ENCODE assay signal across 14 cellular contexts in genomic region chrX:44144491-44144890, GRCh38.
DNase-seq lines count a peak whose midpoint lies in the region; ATAC-seq, FAIRE-seq and TF ChIP-seq lines count a peak whose summit lies in the region.
"Had no signal": no experiment of that assay in that cellular context is flagged by ENCODE, and none has a peak within 500 bp of the region (broad histone marks: within the 10 kb centered on the region; RNA-seq: fewer than 3 reads in every experiment).

No MANE protein-coding gene starts in this region.

- H4K91ac ChIP-seq in H1 (replicated peaks; ENCODE audit: insufficient read length, low read length): no peak overlapping the region

- H3K79me1 ChIP-seq in H1 (ENCODE audit: low read depth, low read length): no peaks in the 10 kb centered on the region

- FAIRE-seq in H1 (lab: Jason Lieb, UNC): no peak
- FAIRE-seq: K562 had no signal

- CTCF ChIA-PET in H1 (lab: Charles Lee; ENCODE audit: partially characterized antibody): interaction anchor here (0.6 kb wide), 1 partner anchor 14 kb away, joined by 3 read pairs; no protein-coding TSS in a partner anchor

- H3K27me3 ChIP-seq in HAP-1 (ENCODE audit: low read depth) (no peaks in the 10 kb centered on the region), H1 (replicated peaks in 1 of 4; ENCODE audit: control insufficient read depth in 3 of 4, extremely low read depth in 1 of 4, insufficient read depth in 3 of 4, low read length in 3 of 4) (no peaks in the 10 kb centered on the region), neural cell (ENCODE audit: insufficient read depth, low read depth, low read length) (no peaks in the 10 kb centered on the region)

- no peaks in the 10 kb centered on the region for H4K20me1 ChIP-seq in H1 (replicated peaks in 1 of 2; ENCODE audit: control insufficient read depth in 1 of 2, insufficient read depth in 2 of 2, low read length in 2 of 2)
- no peaks in the 10 kb centered on the region for H4K20me1 ChIP-seq in neural cell (ENCODE audit: insufficient read depth)

- H3K14ac ChIP-seq in H1 (ENCODE audit: insufficient read length): no peak overlapping the region

- H3K79me2 ChIP-seq in H1 (ENCODE audit: control insufficient read depth in 1 of 2, insufficient read depth in 2 of 2, low read length in 2 of 2) (no peaks in the 10 kb centered on the region), neural cell (replicated peaks; ENCODE audit: insufficient read depth, low read length) (no peaks in the 10 kb centered on the region)

- no peak overlapping the region for H2BK5ac ChIP-seq in H1 (ENCODE audit: low read depth, low read length)

- no peaks in the 10 kb centered on the region for H3F3A ChIP-seq in neural cell (ENCODE audit: insufficient read depth, low read length, poor library complexity, severe bottlenecking)

- TF ChIP-seq EP300 in H1 (IDR thresholded peaks at IDR 0.05; ENCODE audit: borderline replicate concordance in 1 of 2, low read depth in 2 of 2, low read length in 2 of 2): no peak
- no peak for TF ChIP-seq EP300 in neural cell (conservative IDR thresholded peaks at IDR 0.05; ENCODE audit: poor library complexity, severe bottlenecking)

- H3K9ac ChIP-seq in H1 (replicated peaks in 1 of 4; ENCODE audit: extremely low read depth in 1 of 4, low read depth in 3 of 4, low read length in 3 of 4) (no peak overlapping the region), neural cell (ENCODE audit: low read length) (no peak overlapping the region)

- in situ Hi-C loops in HAP-1 (cut with MboI; ENCODE audit: low sequenced_read_pairs): no loop called here

- H2AK5ac ChIP-seq in H1 (ENCODE audit: low read depth, low read length): no peak overlapping the region

- H2BK120ac ChIP-seq in H1 (replicated peaks; ENCODE audit: low read depth, low read length): no peak overlapping the region

- no peak overlapping the region for H3K27ac ChIP-seq in H1 (ENCODE audit: low read depth, low read length)
- peak overlapping the region; percentile 94 for H3K27ac ChIP-seq in neural cell (ENCODE audit: low read length)
- H3K27ac ChIP-seq: HL-60 had no signal

- no peak overlapping the region for H2BK12ac ChIP-seq in H1 (ENCODE audit: low read depth, low read length)

- no peak overlapping the region for H3K56ac ChIP-seq in H1 (replicated peaks; ENCODE audit: insufficient read length, low read depth, low read length)

- H3K4me2 ChIP-seq in H1 (ENCODE audit: insufficient read depth in 1 of 2, low read depth in 2 of 2, low read length in 2 of 2): no peak overlapping the region; a peak in 1 of 4 replicates
- no peak overlapping the region for H3K4me2 ChIP-seq in neural cell (ENCODE audit: low read length)

- H3K4me1 ChIP-seq in HAP-1 (peaks cover 10% of the 10 kb centered on the region; the same call in 1 of the 2 replicates), H1 (replicated peaks in 1 of 4; ENCODE audit: control insufficient read depth in 3 of 4, insufficient read depth in 4 of 4, low read length in 3 of 4) (peaks cover 0 to 5% (median 4%) of the 10 kb centered on the region in 4 experiments; a peak in 4 of 7 replicates)

- no peak for TF ChIP-seq POLR2A in H1 (IDR thresholded peaks at IDR 0.05; ENCODE audit: control extremely low read depth in 1 of 2, low read depth in 2 of 2, low read length in 2 of 2)

- TF ChIP-seq RAD21 in H1 (IDR thresholded peaks at IDR 0.05 in 1 of 2, conservative IDR thresholded peaks at IDR 0.05 in 1 of 2; ENCODE audit: low read depth in 2 of 2, low read length in 2 of 2) (no peak), neural cell (conservative IDR thresholded peaks at IDR 0.05) (no peak)

- H3K9me2 ChIP-seq in neural cell (ENCODE audit: insufficient read depth, low read length): no peaks in the 10 kb centered on the region

- no peak for TF ChIP-seq CTCF in H1 (IDR thresholded peaks at IDR 0.05; ENCODE audit: control extremely low read depth in 1 of 3, insufficient read depth in 1 of 3, low read depth in 1 of 3, low read length in 3 of 3)
- no peak for TF ChIP-seq CTCF in neural cell (IDR thresholded peaks at IDR 0.05; ENCODE audit: poor library complexity, severe bottlenecking)

- H3K9me3 ChIP-seq in HAP-1 (no peaks in the 10 kb centered on the region), H1 (ENCODE audit: insufficient read depth in 2 of 2, low read depth in 1 of 2, low read length in 1 of 2) (no peaks in the 10 kb centered on the region), neural cell (ENCODE audit: low read length) (no peaks in the 10 kb centered on the region)

- H3K4me3 ChIP-seq in HAP-1: no peak overlapping the region
- 0 out of 8 replicates have a peak overlapping the region, but pooled peaks of 1 of the 4 experiments have one; percentile 21 for H3K4me3 ChIP-seq in H1 (ENCODE audit: extremely low read depth in 1 of 4, insufficient read depth in 2 of 4, low read depth in 3 of 4, low read length in 4 of 4)
- H3K4me3 ChIP-seq in neural cell (ENCODE audit: low read length): no peak overlapping the region
- H3K4me3 ChIP-seq: K562 had no signal

- H3K4ac ChIP-seq in H1 (replicated peaks; ENCODE audit: insufficient read length, low read depth, low read length): no peak overlapping the region

- no peak overlapping the region for H4K5ac ChIP-seq in H1 (ENCODE audit: insufficient read length, low read depth, low read length)

- ATAC-seq in HG03175 (IDR thresholded peaks at IDR 0.05; ENCODE audit: unreplicated experiment): no peak
- ATAC-seq: K562 had no signal

- H3K36me3 ChIP-seq in HAP-1 (replicated peaks) (no peaks in the 10 kb centered on the region), H1 (ENCODE audit: control insufficient read depth in 2 of 4, insufficient read depth in 4 of 4, low read length in 3 of 4) (no peaks in the 10 kb centered on the region), neural cell (ENCODE audit: insufficient read depth, low read length) (no peaks in the 10 kb centered on the region)

- H2AFZ ChIP-seq in H1 (ENCODE audit: low read length) (0 out of 2 replicates have a peak overlapping the region, but pooled peaks have one; percentile 81), neural cell (ENCODE audit: low read depth, low read length) (no peak overlapping the region)

- no peak overlapping the region for H2BK15ac ChIP-seq in H1 (ENCODE audit: low read length)

- H4K8ac ChIP-seq in H1 (ENCODE audit: extremely low read depth, insufficient read depth, low read length): no peak overlapping the region

- peak; percentile 49 to 74 for DNase-seq in HAP-1 (ENCODE audit: low spot score in 2 of 2)
- no peak for DNase-seq in H1 (ENCODE audit: low read depth in 1 of 2, low spot score in 2 of 2)
- no peak for DNase-seq in stimulated activated naive CD4-positive, alpha-beta T cell treated with Interleukin-2 at 50 U/mL for 16 hours (lab: John Stamatoyannopoulos, UW)
- DNase-seq in activated CD4-positive, alpha-beta T cell treated with anti-CD3 and anti-CD28 coated beads, Interleukin-2, amount 50 U/mL, for 1 hour: no peak
- DNase-seq in NCI-H1417 (lab: John Stamatoyannopoulos, UW): no peak
- DNase-seq: C1 segment of cervical spinal cord; Calu3; CD4-positive, alpha-beta T cell; DMS 273 treated with DMSO at 0.1 percent for 48 hours; H9 had no signal

- H3K23me2 ChIP-seq in H1 (ENCODE audit: low read depth, low read length): no peaks in the 10 kb centered on the region

- 7% methylated on average over 2 of the region's 2 CpGs; no CpG with 5 or more reads in 1 of the 2 experiments for WGBS in H1 (ENCODE audit: extremely low coverage in 1 of 2, insufficient coverage in 1 of 2, insufficient read length in 1 of 2, insufficient replicate concordance in 2 of 2, low coverage in 1 of 2, low lambda C conversion rate in 2 of 2, missing lambda C conversion rate in 1 of 2), 2 experiments

- no peak overlapping the region for H3K18ac ChIP-seq in H1 (ENCODE audit: extremely low read depth, low read length)

- no peak overlapping the region for H3K23ac ChIP-seq in H1 (ENCODE audit: insufficient read length)

- POLR2A ChIA-PET in H1 (lab: Charles Lee; ENCODE audit: partially characterized antibody): no interaction called here

- no peak overlapping the region for H2BK20ac ChIP-seq in H1 (ENCODE audit: low read length)

TF ChIP-seq in H1, 55 proteins besides CTCF, POLR2A, EP300 and RAD21:
- TF ChIP-seq BCL11A (IDR thresholded peaks at IDR 0.05; ENCODE audit: low read depth in 2 of 2, low read length in 2 of 2): no peak

TF ChIP-seq in neural cell, 6 proteins besides CTCF, POLR2A, EP300 and RAD21:
- no peak for TF ChIP-seq TAF1 (IDR thresholded peaks at IDR 0.05; ENCODE audit: low read depth)
- no peak for TF ChIP-seq MXI1 (conservative IDR thresholded peaks at IDR 0.05; ENCODE audit: poor library complexity, severe bottlenecking)
- no peak for TF ChIP-seq SMC3 (conservative IDR thresholded peaks at IDR 0.05; ENCODE audit: poor library complexity)
- no peak for TF ChIP-seq POLR2AphosphoS5 (IDR thresholded peaks at IDR 0.05)
- no peak for TF ChIP-seq EZH2 (IDR thresholded peaks at IDR 0.05; ENCODE audit: borderline replicate concordance, insufficient read depth, low read length, poor library complexity, severe bottlenecking)
- no peak for TF ChIP-seq REST (IDR thresholded peaks at IDR 0.05; ENCODE audit: borderline replicate concordance)

Comparison
In these comparisons a context has a peak if more than half of its experiments do, and no peak if none do; other contexts are left out.
1. DNase-seq: peak in HAP-1 (2 of 2); none in H1 (0 of 2), stimulated activated naive CD4-positive, alpha-beta T cell treated with Interleukin-2 at 50 U/mL for 16 hours (single experiment), activated CD4-positive, alpha-beta T cell treated with anti-CD3 and anti-CD28 coated beads, Interleukin-2, amount 50 U/mL, for 1 hour (single experiment) and NCI-H1417 (0 of 3).